In genomic region chr15:31300208-31300661, GRCh38 we compare ENCODE assay signal across 12 cellular contexts. TPM values are rescaled to one million over a fixed set of nuclear protein-coding genes. Genes with fewer than 3 reads are reported as not detected.
DNase-seq lines count a peak whose midpoint lies in the region; TF ChIP-seq lines count a peak whose summit lies in the region.
"Had no signal": no experiment of that assay in that cellular context is flagged by ENCODE, and none has a peak within 500 bp of the region (broad histone marks: within the 10 kb centered on the region; RNA-seq: fewer than 3 reads in every experiment).

No MANE protein-coding gene starts in this region.

- H3K27me3 Mint-ChIP-seq in type B pancreatic cell = peaks cover 10% of the 10 kb centered on the region

- H3K4me3 Mint-ChIP-seq in type B pancreatic cell = no peak overlapping the region
- H3K4me3 Mint-ChIP-seq: activated CD4-positive, alpha-beta T cell treated with anti-CD3 and anti-CD28 coated beads, Interleukin-2, amount 10 ng/mL, durations not matched to agents 24 days and 14 days; activated naive CD4-positive, alpha-beta T cell treated with anti-CD3 and anti-CD28 coated beads for 36 hours; nephron had no signal

- H3K27ac Mint-ChIP-seq in type B pancreatic cell = no peak overlapping the region
- H3K27ac Mint-ChIP-seq: activated CD4-positive, alpha-beta T cell treated with anti-CD3 and anti-CD28 coated beads, Interleukin-2, amount 10 ng/mL, durations not matched to agents 24 days and 14 days; activated naive CD4-positive, alpha-beta T cell treated with anti-CD3 and anti-CD28 coated beads for 36 hours; nephron had no signal

- DNase-seq in activated effector memory CD4-positive, alpha-beta T cell treated with anti-CD3 and anti-CD28 coated beads, Interleukin-2, amount 50 U/mL, for 16 hours = peak; percentile 28
- no peak for DNase-seq in activated effector memory CD4-positive, alpha-beta T cell treated with Interleukin-2 at 50 U/mL for 16 hours
- DNase-seq in cerebellum (ENCODE audit: low spot score) (peak; percentile 51), medulla oblongata (ENCODE audit: extremely low spot score) (peak; percentile 95), type B pancreatic cell (ENCODE audit: extremely low spot score, unreplicated experiment) (peak; percentile 49), UCSD-AML1 (lab: John Stamatoyannopoulos, UW; ENCODE audit: unreplicated experiment) (no peak), DMS53 (lab: John Stamatoyannopoulos, UW) (no peak), HUDEP-2 (lab: John Stamatoyannopoulos, UW; ENCODE audit: unreplicated experiment in 76 of 76) (no peak)
- DNase-seq: activated CD4-positive, alpha-beta T cell treated with anti-CD3 and anti-CD28 coated beads, Interleukin-2, amount 10 ng/mL, durations not matched to agents 24 days and 14 days; activated naive CD4-positive, alpha-beta T cell treated with anti-CD3 and anti-CD28 coated beads for 36 hours; SW 1271 had no signal

- peaks cover 20% of the 10 kb centered on the region for H3K4me1 Mint-ChIP-seq in type B pancreatic cell (ENCODE audit: unreplicated experiment)

- no peaks in the 10 kb centered on the region for H3K9me3 Mint-ChIP-seq in type B pancreatic cell
- H3K9me3 Mint-ChIP-seq: activated CD4-positive, alpha-beta T cell treated with anti-CD3 and anti-CD28 coated beads, Interleukin-2, amount 10 ng/mL, durations not matched to agents 24 days and 14 days; activated naive CD4-positive, alpha-beta T cell treated with anti-CD3 and anti-CD28 coated beads for 36 hours; nephron had no signal

- no peak for TF ChIP-seq CTCF in type B pancreatic cell (conservative IDR thresholded peaks at IDR 0.05)

- H3K36me3 Mint-ChIP-seq in type B pancreatic cell = no peaks in the 10 kb centered on the region

RNA-seq across cellular contexts. Expression of gene KLF13, which starts 26.4 kb away (rescaled TPM):
- total RNA-seq in cerebellum (28.9 TPM), type B pancreatic cell (ENCODE audit: low replicate concordance) (38.6 and 58.2 TPM in 2 replicates)

Comparison
In these comparisons a context has a peak if more than half of its experiments do, and no peak if none do; other contexts are left out.
1. DNase-seq: peak in activated effector memory CD4-positive, alpha-beta T cell treated with anti-CD3 and anti-CD28 coated beads, Interleukin-2, amount 50 U/mL, for 16 hours (single experiment), cerebellum (single experiment), medulla oblongata (single experiment) and type B pancreatic cell (single experiment); none in activated effector memory CD4-positive, alpha-beta T cell treated with Interleukin-2 at 50 U/mL for 16 hours (single experiment), UCSD-AML1 (single experiment), DMS53 (single experiment) and HUDEP-2 (0 of 76).